Comparison of ENCODE assay signal across 15 cellular contexts in the genomic region with DNA sequence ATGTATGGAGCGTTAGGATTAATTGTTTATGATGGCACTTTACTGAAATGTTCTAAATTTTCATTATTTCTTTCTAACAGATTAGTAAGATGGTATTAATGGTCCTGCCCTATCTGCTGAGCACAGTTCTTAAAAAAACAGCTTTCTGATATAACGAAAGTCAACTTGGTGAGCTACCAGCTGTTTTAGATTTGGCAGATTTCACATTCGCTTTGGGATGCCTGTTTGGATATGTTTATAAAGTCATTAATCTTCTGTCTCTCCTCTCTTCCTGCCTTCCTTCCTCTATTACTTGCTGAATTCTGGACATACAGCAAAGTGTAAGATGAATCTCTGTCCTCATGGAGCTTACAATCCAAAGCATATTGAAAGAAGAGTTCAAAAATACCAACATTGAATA.
DNase-seq lines count a peak whose midpoint lies in the region; ATAC-seq and TF ChIP-seq lines count a peak whose summit lies in the region.
"Had no signal": no experiment of that assay in that cellular context is flagged by ENCODE, and none has a peak within 500 bp of the region (broad histone marks: within the 10 kb centered on the region; RNA-seq: fewer than 3 reads in every experiment).

No MANE protein-coding gene starts in this region.

- ATAC-seq in SK-N-SH treated with all-trans-retinoic acid at 6 μM for 48 hours, result no peak
- ATAC-seq in GM21619 (IDR thresholded peaks at IDR 0.05; ENCODE audit: unreplicated experiment), result no peak
- no peak for ATAC-seq in GM19455 (IDR thresholded peaks at IDR 0.05; ENCODE audit: unreplicated experiment)
- ATAC-seq: A549; CD8-positive, alpha-beta T cell had no signal

- DNase-seq in NCI-H446 treated with DMSO at 0.1 percent for 48 hours (lab: John Stamatoyannopoulos, UW) (peak; percentile 16), NCI-H446 (lab: John Stamatoyannopoulos, UW) (no peak), fibroblast of peridontal ligament (ENCODE audit: extremely low read depth) (peak; percentile 23), NCI-H146 treated with DMSO at 0.1 percent for 48 hours (lab: John Stamatoyannopoulos, UW; ENCODE audit: unreplicated experiment) (no peak), SW 1271 (lab: John Stamatoyannopoulos, UW) (no peak)
- DNase-seq: Calu3; CD8-positive, alpha-beta T cell; DMS 273 treated with DMSO at 0.1 percent for 48 hours; DMS53; DND-41; H9 had no signal

TF ChIP-seq in SK-N-SH treated with all-trans-retinoic acid at 6 μM for 48 hours, 23 proteins besides CTCF, POLR2A, EP300 and RAD21:
- TF ChIP-seq PPARA (CRISPR knock-in tag; IDR thresholded peaks at IDR 0.05; ENCODE audit: borderline replicate concordance) (0 out of 2 replicates have a peak, but pooled peaks have one; percentile 8), CSDC2 (CRISPR knock-in tag; IDR thresholded peaks at IDR 0.05) (no peak), ZC3H10 (CRISPR knock-in tag; IDR thresholded peaks at IDR 0.05) (no peak), ZNF70 (CRISPR knock-in tag; IDR thresholded peaks at IDR 0.05) (no peak), TSHZ2 (CRISPR knock-in tag; IDR thresholded peaks at IDR 0.05) (peak; percentile 62; the same call in 1 of the 2 replicates), ZNF8 (CRISPR knock-in tag; IDR thresholded peaks at IDR 0.05) (no peak), PATZ1 (CRISPR knock-in tag; IDR thresholded peaks at IDR 0.05; ENCODE audit: borderline replicate concordance) (no peak), OSR1 (CRISPR knock-in tag; IDR thresholded peaks at IDR 0.05) (no peak), SNAI2 (CRISPR knock-in tag; IDR thresholded peaks at IDR 0.05) (no peak), CSRNP3 (CRISPR knock-in tag; IDR thresholded peaks at IDR 0.05) (no peak), ZFP30 (CRISPR knock-in tag; IDR thresholded peaks at IDR 0.05) (no peak), BACH2 (CRISPR knock-in tag; IDR thresholded peaks at IDR 0.05; ENCODE audit: borderline replicate concordance) (no peak; the same call in 1 of the 2 replicates), ZNF565 (CRISPR knock-in tag; conservative IDR thresholded peaks at IDR 0.05; ENCODE audit: low read depth) (no peak), TOX (CRISPR knock-in tag; IDR thresholded peaks at IDR 0.05; ENCODE audit: borderline replicate concordance) (no peak), ISL1 (CRISPR knock-in tag; IDR thresholded peaks at IDR 0.05) (no peak), TCF4 (CRISPR knock-in tag; IDR thresholded peaks at IDR 0.05; ENCODE audit: borderline replicate concordance) (peak; percentile 68)
- TF ChIP-seq, protein P1, sequence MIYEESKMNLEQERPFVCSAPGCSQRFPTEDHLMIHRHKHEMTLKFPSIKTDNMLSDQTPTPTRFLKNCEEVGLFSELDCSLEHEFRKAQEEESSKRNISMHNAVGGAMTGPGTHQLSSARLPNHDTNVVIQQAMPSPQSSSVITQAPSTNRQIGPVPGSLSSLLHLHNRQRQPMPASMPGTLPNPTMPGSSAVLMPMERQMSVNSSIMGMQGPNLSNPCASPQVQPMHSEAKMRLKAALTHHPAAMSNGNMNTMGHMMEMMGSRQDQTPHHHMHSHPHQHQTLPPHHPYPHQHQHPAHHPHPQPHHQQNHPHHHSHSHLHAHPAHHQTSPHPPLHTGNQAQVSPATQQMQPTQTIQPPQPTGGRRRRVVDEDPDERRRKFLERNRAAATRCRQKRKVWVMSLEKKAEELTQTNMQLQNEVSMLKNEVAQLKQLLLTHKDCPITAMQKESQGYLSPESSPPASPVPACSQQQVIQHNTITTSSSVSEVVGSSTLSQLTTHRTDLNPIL (CRISPR knock-in tag; IDR thresholded peaks at IDR 0.05; ENCODE audit: low read depth), result no peak
- TF ChIP-seq, protein P2, sequence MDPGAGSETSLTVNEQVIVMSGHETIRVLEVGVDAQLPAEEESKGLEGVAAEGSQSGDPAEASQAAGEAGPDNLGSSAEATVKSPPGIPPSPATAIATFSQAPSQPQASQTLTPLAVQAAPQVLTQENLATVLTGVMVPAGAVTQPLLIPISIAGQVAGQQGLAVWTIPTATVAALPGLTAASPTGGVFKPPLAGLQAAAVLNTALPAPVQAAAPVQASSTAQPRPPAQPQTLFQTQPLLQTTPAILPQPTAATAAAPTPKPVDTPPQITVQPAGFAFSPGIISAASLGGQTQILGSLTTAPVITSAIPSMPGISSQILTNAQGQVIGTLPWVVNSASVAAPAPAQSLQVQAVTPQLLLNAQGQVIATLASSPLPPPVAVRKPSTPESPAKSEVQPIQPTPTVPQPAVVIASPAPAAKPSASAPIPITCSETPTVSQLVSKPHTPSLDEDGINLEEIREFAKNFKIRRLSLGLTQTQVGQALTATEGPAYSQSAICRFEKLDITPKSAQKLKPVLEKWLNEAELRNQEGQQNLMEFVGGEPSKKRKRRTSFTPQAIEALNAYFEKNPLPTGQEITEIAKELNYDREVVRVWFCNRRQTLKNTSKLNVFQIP (CRISPR knock-in tag; IDR thresholded peaks at IDR 0.05; ENCODE audit: borderline replicate concordance, low read depth), result no peak
TF ChIP-seq in SK-N-SH treated with all-trans-retinoic acid at 6 μM for 48 hours: peak in this region for 3.

Comparison
In these comparisons a context has a peak if more than half of its experiments do, and no peak if none do; other contexts are left out.
1. DNase-seq: peak in NCI-H446 treated with DMSO at 0.1 percent for 48 hours (single experiment) and fibroblast of peridontal ligament (single experiment); none in NCI-H446 (0 of 2), NCI-H146 treated with DMSO at 0.1 percent for 48 hours (single experiment) and SW 1271 (0 of 2).